Comparison of ENCODE assay signal across 14 cellular contexts in the genomic region with DNA sequence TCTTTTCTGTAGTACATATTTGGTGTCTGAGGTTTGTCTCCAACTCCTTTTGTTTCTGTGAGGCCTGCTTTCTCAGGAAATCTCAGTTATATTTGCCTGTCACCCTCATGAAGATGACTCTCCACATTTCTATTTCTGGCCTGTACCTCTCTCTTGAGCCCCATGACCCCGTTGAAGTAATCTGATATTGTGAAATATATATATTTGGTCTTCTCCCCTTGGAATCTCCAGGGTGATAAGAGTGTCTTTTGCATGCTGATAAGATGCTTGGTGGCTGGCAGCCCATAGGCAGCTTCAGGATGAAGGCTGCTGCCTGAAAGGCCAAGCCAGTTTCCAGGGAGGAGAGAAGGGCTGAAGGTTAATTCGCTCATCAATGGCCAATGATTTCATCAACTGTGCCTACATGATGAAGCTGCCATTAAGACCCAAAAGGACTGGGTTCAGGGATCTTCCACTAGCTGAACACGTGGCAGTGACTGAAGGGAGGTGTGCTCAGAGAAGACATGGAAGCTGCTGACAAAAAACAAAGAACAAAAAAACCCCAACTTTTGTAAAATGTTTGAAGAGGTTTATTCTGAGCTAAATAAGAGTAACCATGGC.
A peak's percentile ranks its signal among the peaks of the same experiment; 100 is the strongest.
DNase-seq lines count a peak whose midpoint lies in the region; ATAC-seq and TF ChIP-seq lines count a peak whose summit lies in the region.
"Had no signal": no experiment of that assay in that cellular context is flagged by ENCODE, and none has a peak within 500 bp of the region (broad histone marks: within the 10 kb centered on the region; RNA-seq: fewer than 3 reads in every experiment).

No MANE protein-coding gene starts in this region.

- peaks cover 69% of the 10 kb centered on the region for H3K4me1 Mint-ChIP-seq in activated T-cell treated with anti-CD3 and anti-CD28 coated beads, Interleukin-2, amount 50 U/mL, for 72 hours (ENCODE audit: low read depth)
- peaks cover 39% of the 10 kb centered on the region for H3K4me1 Mint-ChIP-seq in T-helper 17 cell
- peaks cover 67% of the 10 kb centered on the region for H3K4me1 Mint-ChIP-seq in stimulated activated naive CD8-positive, alpha-beta T cell treated with anti-CD3 and anti-CD28 coated beads, Interleukin-15, Interleukin-2, amounts not matched to agents 100 ng/mL and 50 ng/mL, for 24 hours (ENCODE audit: low read depth)

- H2AFZ ChIP-seq in fibroblast of lung (ENCODE audit: low read length): no peak overlapping the region

- H3K9ac ChIP-seq in fibroblast of lung (ENCODE audit: insufficient read depth, low read length): no peak overlapping the region

- H3K27ac ChIP-seq in fibroblast of lung (ENCODE audit: insufficient read depth, low read length): peak overlapping the region; percentile 67
- H3K27ac ChIP-seq: SK-N-MC had no signal

- no peaks in the 10 kb centered on the region for H3K9me3 ChIP-seq in T-helper 17 cell (ENCODE audit: control insufficient read depth, low read length, poor library complexity, severe bottlenecking)
- no peaks in the 10 kb centered on the region for H3K9me3 ChIP-seq in fibroblast of lung (ENCODE audit: control insufficient read depth, insufficient read depth, low read depth, low read length)

- H3K79me2 ChIP-seq in fibroblast of lung (ENCODE audit: control insufficient read depth, insufficient read depth, low read length): peaks cover 28% of the 10 kb centered on the region

- peak overlapping the region; percentile 100 for H3K27ac Mint-ChIP-seq in activated T-cell treated with anti-CD3 and anti-CD28 coated beads, Interleukin-2, amount 50 U/mL, for 72 hours
- H3K27ac Mint-ChIP-seq in T-helper 17 cell: peak overlapping the region; percentile 6
- peak overlapping the region; percentile 97 for H3K27ac Mint-ChIP-seq in stimulated activated naive CD8-positive, alpha-beta T cell treated with anti-CD3 and anti-CD28 coated beads, Interleukin-15, Interleukin-2, amounts not matched to agents 100 ng/mL and 50 ng/mL, for 24 hours

- H3K36me3 ChIP-seq in fibroblast of lung (ENCODE audit: control insufficient read depth, insufficient read depth, low read length): no peaks in the 10 kb centered on the region

- H3K4me2 ChIP-seq in fibroblast of lung (ENCODE audit: extremely low read depth, insufficient read depth, low read length): no peak overlapping the region

- peaks cover 5 to 25% of the 10 kb centered on the region in 2 donors for H3K36me3 Mint-ChIP-seq in activated T-cell treated with anti-CD3 and anti-CD28 coated beads, Interleukin-2, amount 50 U/mL, for 72 hours (ENCODE audit: insufficient read depth in 2 of 2)
- H3K36me3 Mint-ChIP-seq in T-helper 17 cell (ENCODE audit: low read depth): no peaks in the 10 kb centered on the region
- peaks cover 34% of the 10 kb centered on the region for H3K36me3 Mint-ChIP-seq in stimulated activated naive CD8-positive, alpha-beta T cell treated with anti-CD3 and anti-CD28 coated beads, Interleukin-15, Interleukin-2, amounts not matched to agents 100 ng/mL and 50 ng/mL, for 24 hours (ENCODE audit: low read depth)

- DNase-seq in activated T-cell treated with anti-CD3 and anti-CD28 coated beads, Interleukin-2, amount 50 U/mL, for 72 hours: no peak
- DNase-seq in activated T-cell treated with anti-CD3 and anti-CD28 coated beads for 4 hours: no peak
- DNase-seq in T-helper 17 cell: no peak
- peak in 1 of 2 donors; percentile 58 for DNase-seq in fibroblast of lung (ENCODE audit: low read depth in 2 of 2)
- no peak for DNase-seq in AG08396 (ENCODE audit: low spot score)
- no peak for DNase-seq in activated gamma-delta T cell (lab: John Stamatoyannopoulos, UW)
- DNase-seq: left cardiac atrium; NCI-H1092 treated with DMSO at 0.1 percent for 48 hours; NCI-H748 treated with DMSO at 0.1 percent for 48 hours; nucleus accumbens; stimulated activated naive CD4-positive, alpha-beta T cell treated with Interleukin-2 at 50 U/mL for 16 hours had no signal

- peak overlapping the region; percentile 54 to 55 for H3K4me3 Mint-ChIP-seq in activated T-cell treated with anti-CD3 and anti-CD28 coated beads, Interleukin-2, amount 50 U/mL, for 72 hours
- H3K4me3 Mint-ChIP-seq in T-helper 17 cell: no peak overlapping the region
- H3K4me3 Mint-ChIP-seq in stimulated activated naive CD8-positive, alpha-beta T cell treated with anti-CD3 and anti-CD28 coated beads, Interleukin-15, Interleukin-2, amounts not matched to agents 100 ng/mL and 50 ng/mL, for 24 hours: no peak overlapping the region

- H3K27me3 ChIP-seq in fibroblast of lung (ENCODE audit: control insufficient read depth, insufficient read depth, low read length): no peaks in the 10 kb centered on the region

- no peaks in the 10 kb centered on the region for H3K27me3 Mint-ChIP-seq in activated T-cell treated with anti-CD3 and anti-CD28 coated beads, Interleukin-2, amount 50 U/mL, for 72 hours (ENCODE audit: low read depth)
- H3K27me3 Mint-ChIP-seq in T-helper 17 cell: no peaks in the 10 kb centered on the region
- no peaks in the 10 kb centered on the region for H3K27me3 Mint-ChIP-seq in stimulated activated naive CD8-positive, alpha-beta T cell treated with anti-CD3 and anti-CD28 coated beads, Interleukin-15, Interleukin-2, amounts not matched to agents 100 ng/mL and 50 ng/mL, for 24 hours

- H4K20me1 ChIP-seq in fibroblast of lung (ENCODE audit: control insufficient read depth, extremely low read depth, insufficient read depth, low read length): no peaks in the 10 kb centered on the region

- no peak for TF ChIP-seq CTCF in fibroblast of lung (conservative IDR thresholded peaks at IDR 0.05 in 1 of 2, IDR thresholded peaks at IDR 0.05 in 1 of 2; ENCODE audit: low read depth in 1 of 2, low read length in 2 of 2)

- H3K4me1 ChIP-seq in fibroblast of lung (ENCODE audit: control insufficient read depth, extremely low read depth, insufficient read depth, low read length): peaks cover 23% of the 10 kb centered on the region

- no peaks in the 10 kb centered on the region for H3K9me3 Mint-ChIP-seq in activated T-cell treated with anti-CD3 and anti-CD28 coated beads, Interleukin-2, amount 50 U/mL, for 72 hours
- H3K9me3 Mint-ChIP-seq in stimulated activated naive CD8-positive, alpha-beta T cell treated with anti-CD3 and anti-CD28 coated beads, Interleukin-15, Interleukin-2, amounts not matched to agents 100 ng/mL and 50 ng/mL, for 24 hours: no peaks in the 10 kb centered on the region

- no peak overlapping the region for H3K4me3 ChIP-seq in fibroblast of lung (replicated peaks in 1 of 4; ENCODE audit: control extremely low read depth in 1 of 4, insufficient read depth in 1 of 4, low read depth in 3 of 4, low read length in 4 of 4)
- H3K4me3 ChIP-seq: SK-N-MC had no signal

- ATAC-seq in activated T-cell treated with anti-CD3 and anti-CD28 coated beads, Interleukin-2, amount 50 U/mL, for 72 hours (replicated peaks in 1 of 2): no peak
- ATAC-seq in T-helper 17 cell (no peak), GM18498 (IDR thresholded peaks at IDR 0.05; ENCODE audit: unreplicated experiment) (no peak)

Comparison
In these comparisons a context has a peak if more than half of its experiments do, and no peak if none do; other contexts are left out.
1. H3K27ac Mint-ChIP-seq: peak in every context shown above with its lines; median percentile 100 in activated T-cell treated with anti-CD3 and anti-CD28 coated beads, Interleukin-2, amount 50 U/mL, for 72 hours; 97 in stimulated activated naive CD8-positive, alpha-beta T cell treated with anti-CD3 and anti-CD28 coated beads, Interleukin-15, Interleukin-2, amounts not matched to agents 100 ng/mL and 50 ng/mL, for 24 hours; 6 in T-helper 17 cell.
2. H3K4me3 Mint-ChIP-seq: peak in activated T-cell treated with anti-CD3 and anti-CD28 coated beads, Interleukin-2, amount 50 U/mL, for 72 hours (2 of 2); none in T-helper 17 cell (single experiment) and stimulated activated naive CD8-positive, alpha-beta T cell treated with anti-CD3 and anti-CD28 coated beads, Interleukin-15, Interleukin-2, amounts not matched to agents 100 ng/mL and 50 ng/mL, for 24 hours (single experiment).